ENCODE assay signal across 1 cellular context in the genomic region with DNA sequence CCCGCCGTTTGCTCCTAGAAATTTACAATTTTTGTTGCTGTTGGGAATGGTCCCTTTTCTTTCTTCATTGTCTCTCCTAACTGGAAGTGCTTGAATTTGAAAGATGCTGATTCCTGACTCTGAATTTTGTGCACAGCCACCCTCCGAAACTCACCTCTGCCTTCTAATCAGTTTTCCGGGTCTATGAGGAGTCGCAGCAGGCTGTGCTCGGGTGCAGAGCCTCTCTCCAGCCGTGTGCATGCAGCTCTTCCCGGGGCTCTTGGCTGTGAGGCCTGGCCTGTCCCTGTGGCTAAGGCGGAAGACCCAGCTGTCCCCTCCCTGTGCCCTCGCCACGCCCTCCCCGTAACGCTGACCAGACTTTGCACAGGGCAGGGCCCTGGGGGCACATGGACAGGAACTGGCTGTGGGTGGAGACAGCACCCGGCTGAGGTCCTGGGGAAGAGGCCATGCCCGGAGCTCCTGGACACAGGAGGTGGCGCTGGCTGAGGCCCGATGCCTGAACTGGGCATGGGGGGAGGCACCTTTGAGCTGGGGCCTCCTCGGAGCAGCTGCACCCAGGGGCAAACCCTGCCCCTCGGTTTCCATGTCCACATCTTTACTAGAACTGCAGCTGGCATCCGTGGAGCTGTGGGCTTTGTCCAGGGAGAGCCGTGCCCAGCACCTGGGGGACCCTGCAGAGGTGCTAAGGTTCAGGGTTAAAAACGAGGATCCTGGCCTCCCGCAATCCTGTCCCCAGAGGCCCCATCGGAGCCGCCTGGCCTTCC.
TF ChIP-seq lines count a peak whose summit lies in the region.

No MANE protein-coding gene starts in this region.

TF ChIP-seq in HepG2, 621 proteins besides CTCF, POLR2A, EP300 and RAD21 (continued from another document and continues in another):
- TF ChIP-seq KDM2A (CRISPR knock-in tag; IDR thresholded peaks at IDR 0.05; ENCODE audit: borderline replicate concordance, low read depth) (peak; percentile 91), DNMT3B (CRISPR knock-in tag; conservative IDR thresholded peaks at IDR 0.05) (no peak), ATF7-NPFF (CRISPR knock-in tag; IDR thresholded peaks at IDR 0.05; ENCODE audit: low read depth) (no peak), SRSF9 (IDR thresholded peaks at IDR 0.05; ENCODE audit: borderline replicate concordance, insufficient read depth, low read depth, low read length, poor library complexity, severe bottlenecking) (no peak), ZNF546 (CRISPR knock-in tag; conservative IDR thresholded peaks at IDR 0.05) (peak; percentile 60; the same call in 1 of the 2 replicates), GABPA (IDR thresholded peaks at IDR 0.05; ENCODE audit: low read depth, low read length) (no peak), GABPA (CRISPR knock-in tag; IDR thresholded peaks at IDR 0.05; ENCODE audit: low read depth) (peak; percentile 68; the same call in 1 of the 2 replicates), SSRP1 (CRISPR knock-in tag; IDR thresholded peaks at IDR 0.05) (no peak), ZNF720 (CRISPR knock-in tag; IDR thresholded peaks at IDR 0.05) (no peak), ZNF839 (CRISPR knock-in tag; IDR thresholded peaks at IDR 0.05; ENCODE audit: borderline replicate concordance) (0 out of 2 replicates have a peak, but pooled peaks have one; percentile 51), KLF13 (CRISPR knock-in tag; IDR thresholded peaks at IDR 0.05) (no peak), TBX3 (IDR thresholded peaks at IDR 0.05; ENCODE audit: borderline replicate concordance) (no peak), BORCS8-MEF2B (CRISPR knock-in tag; IDR thresholded peaks at IDR 0.05) (peak; percentile 61; the same call in 1 of the 2 replicates), GABPB1 (CRISPR knock-in tag; IDR thresholded peaks at IDR 0.05) (peak; percentile 86), FOXA1 (IDR thresholded peaks at IDR 0.05) (no peak), FOXA1 (CRISPR knock-in tag; IDR thresholded peaks at IDR 0.05) (peak; percentile 68), NFYB (CRISPR knock-in tag; IDR thresholded peaks at IDR 0.05) (no peak), ZNF432 (CRISPR knock-in tag; IDR thresholded peaks at IDR 0.05; ENCODE audit: borderline replicate concordance) (no peak), IKZF4 (CRISPR knock-in tag; IDR thresholded peaks at IDR 0.05; ENCODE audit: borderline replicate concordance, low read depth, not compliant biosample characterization) (peak; percentile 29), ASH2L (IDR thresholded peaks at IDR 0.05; ENCODE audit: insufficient read length, low read depth, low read length) (peak; percentile 51), SNAPC2 (CRISPR knock-in tag; IDR thresholded peaks at IDR 0.05) (0 out of 2 replicates have a peak, but pooled peaks have one; percentile 73), ZNF816 (CRISPR knock-in tag; IDR thresholded peaks at IDR 0.05; ENCODE audit: borderline replicate concordance) (no peak), FOSL1 (CRISPR knock-in tag; IDR thresholded peaks at IDR 0.05; ENCODE audit: borderline replicate concordance) (no peak), SOX6 (IDR thresholded peaks at IDR 0.05) (no peak), SOX6 (CRISPR knock-in tag; IDR thresholded peaks at IDR 0.05) (peak; percentile 61; the same call in 1 of the 2 replicates), ZC3H4 (CRISPR knock-in tag; IDR thresholded peaks at IDR 0.05; ENCODE audit: borderline replicate concordance) (no peak), TEAD3 (CRISPR knock-in tag; optimal IDR thresholded peaks at IDR 0.05; ENCODE audit: borderline replicate concordance) (peak; percentile 84), ZSCAN12 (CRISPR knock-in tag; IDR thresholded peaks at IDR 0.05) (no peak), FOXJ3 (CRISPR knock-in tag; IDR thresholded peaks at IDR 0.05; ENCODE audit: borderline replicate concordance) (peak; percentile 65; the same call in 1 of the 2 replicates), ZNF441 (CRISPR knock-in tag; IDR thresholded peaks at IDR 0.05; ENCODE audit: borderline replicate concordance) (peak; percentile 79; the same call in 1 of the 2 replicates), ZNF235 (CRISPR knock-in tag; IDR thresholded peaks at IDR 0.05; ENCODE audit: borderline replicate concordance) (peak; percentile 76; the same call in 1 of the 2 replicates), ZNF484 (CRISPR knock-in tag; IDR thresholded peaks at IDR 0.05; ENCODE audit: borderline replicate concordance, low read depth) (0 out of 2 replicates have a peak, but pooled peaks have one; percentile 25), SIN3A (IDR thresholded peaks at IDR 0.05; ENCODE audit: borderline replicate concordance, low read depth, low read length) (peak; percentile 77; the same call in 1 of the 2 replicates), ZNF264 (CRISPR knock-in tag; IDR thresholded peaks at IDR 0.05) (peak; percentile 55), ZNF761 (CRISPR knock-in tag; conservative IDR thresholded peaks at IDR 0.05) (0 out of 2 replicates have a peak, but pooled peaks have one; percentile 84), RFX1 (IDR thresholded peaks at IDR 0.05) (no peak), FOXK1 (CRISPR knock-in tag; IDR thresholded peaks at IDR 0.05; ENCODE audit: borderline replicate concordance, low read depth) (peak; percentile 77), CCDC6 (CRISPR knock-in tag; IDR thresholded peaks at IDR 0.05) (peak; percentile 45; the same call in 1 of the 2 replicates), HES4 (CRISPR knock-in tag; IDR thresholded peaks at IDR 0.05; ENCODE audit: borderline replicate concordance) (no peak; the same call in 1 of the 2 replicates), ZNF354B (CRISPR knock-in tag; IDR thresholded peaks at IDR 0.05) (no peak), SIX1 (CRISPR knock-in tag; IDR thresholded peaks at IDR 0.05; ENCODE audit: borderline replicate concordance) (no peak), ZSCAN25 (CRISPR knock-in tag; IDR thresholded peaks at IDR 0.05) (peak; percentile 91)
- TF ChIP-seq, protein P1, sequence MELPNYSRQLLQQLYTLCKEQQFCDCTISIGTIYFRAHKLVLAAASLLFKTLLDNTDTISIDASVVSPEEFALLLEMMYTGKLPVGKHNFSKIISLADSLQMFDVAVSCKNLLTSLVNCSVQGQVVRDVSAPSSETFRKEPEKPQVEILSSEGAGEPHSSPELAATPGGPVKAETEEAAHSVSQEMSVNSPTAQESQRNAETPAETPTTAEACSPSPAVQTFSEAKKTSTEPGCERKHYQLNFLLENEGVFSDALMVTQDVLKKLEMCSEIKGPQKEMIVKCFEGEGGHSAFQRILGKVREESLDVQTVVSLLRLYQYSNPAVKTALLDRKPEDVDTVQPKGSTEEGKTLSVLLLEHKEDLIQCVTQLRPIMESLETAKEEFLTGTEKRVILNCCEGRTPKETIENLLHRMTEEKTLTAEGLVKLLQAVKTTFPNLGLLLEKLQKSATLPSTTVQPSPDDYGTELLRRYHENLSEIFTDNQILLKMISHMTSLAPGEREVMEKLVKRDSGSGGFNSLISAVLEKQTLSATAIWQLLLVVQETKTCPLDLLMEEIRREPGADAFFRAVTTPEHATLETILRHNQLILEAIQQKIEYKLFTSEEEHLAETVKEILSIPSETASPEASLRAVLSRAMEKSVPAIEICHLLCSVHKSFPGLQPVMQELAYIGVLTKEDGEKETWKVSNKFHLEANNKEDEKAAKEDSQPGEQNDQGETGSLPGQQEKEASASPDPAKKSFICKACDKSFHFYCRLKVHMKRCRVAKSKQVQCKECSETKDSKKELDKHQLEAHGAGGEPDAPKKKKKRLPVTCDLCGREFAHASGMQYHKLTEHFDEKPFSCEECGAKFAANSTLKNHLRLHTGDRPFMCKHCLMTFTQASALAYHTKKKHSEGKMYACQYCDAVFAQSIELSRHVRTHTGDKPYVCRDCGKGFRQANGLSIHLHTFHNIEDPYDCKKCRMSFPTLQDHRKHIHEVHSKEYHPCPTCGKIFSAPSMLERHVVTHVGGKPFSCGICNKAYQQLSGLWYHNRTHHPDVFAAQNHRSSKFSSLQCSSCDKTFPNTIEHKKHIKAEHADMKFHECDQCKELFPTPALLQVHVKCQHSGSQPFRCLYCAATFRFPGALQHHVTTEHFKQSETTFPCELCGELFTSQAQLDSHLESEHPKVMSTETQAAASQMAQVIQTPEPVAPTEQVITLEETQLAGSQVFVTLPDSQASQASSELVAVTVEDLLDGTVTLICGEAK (IDR thresholded peaks at IDR 0.05), result no peak
- TF ChIP-seq, protein P1 (CRISPR knock-in tag; IDR thresholded peaks at IDR 0.05), result peak; percentile 52; the same call in 1 of the 2 replicates
- TF ChIP-seq, protein P2, sequence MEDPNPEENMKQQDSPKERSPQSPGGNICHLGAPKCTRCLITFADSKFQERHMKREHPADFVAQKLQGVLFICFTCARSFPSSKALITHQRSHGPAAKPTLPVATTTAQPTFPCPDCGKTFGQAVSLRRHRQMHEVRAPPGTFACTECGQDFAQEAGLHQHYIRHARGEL (CRISPR knock-in tag; IDR thresholded peaks at IDR 0.05), result peak; percentile 64; the same call in 1 of the 2 replicates
- TF ChIP-seq, protein P3, sequence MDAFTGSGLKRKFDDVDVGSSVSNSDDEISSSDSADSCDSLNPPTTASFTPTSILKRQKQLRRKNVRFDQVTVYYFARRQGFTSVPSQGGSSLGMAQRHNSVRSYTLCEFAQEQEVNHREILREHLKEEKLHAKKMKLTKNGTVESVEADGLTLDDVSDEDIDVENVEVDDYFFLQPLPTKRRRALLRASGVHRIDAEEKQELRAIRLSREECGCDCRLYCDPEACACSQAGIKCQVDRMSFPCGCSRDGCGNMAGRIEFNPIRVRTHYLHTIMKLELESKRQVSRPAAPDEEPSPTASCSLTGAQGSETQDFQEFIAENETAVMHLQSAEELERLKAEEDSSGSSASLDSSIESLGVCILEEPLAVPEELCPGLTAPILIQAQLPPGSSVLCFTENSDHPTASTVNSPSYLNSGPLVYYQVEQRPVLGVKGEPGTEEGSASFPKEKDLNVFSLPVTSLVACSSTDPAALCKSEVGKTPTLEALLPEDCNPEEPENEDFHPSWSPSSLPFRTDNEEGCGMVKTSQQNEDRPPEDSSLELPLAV (CRISPR knock-in tag; conservative IDR thresholded peaks at IDR 0.05; ENCODE audit: low read depth), result no peak
- TF ChIP-seq, protein P4, sequence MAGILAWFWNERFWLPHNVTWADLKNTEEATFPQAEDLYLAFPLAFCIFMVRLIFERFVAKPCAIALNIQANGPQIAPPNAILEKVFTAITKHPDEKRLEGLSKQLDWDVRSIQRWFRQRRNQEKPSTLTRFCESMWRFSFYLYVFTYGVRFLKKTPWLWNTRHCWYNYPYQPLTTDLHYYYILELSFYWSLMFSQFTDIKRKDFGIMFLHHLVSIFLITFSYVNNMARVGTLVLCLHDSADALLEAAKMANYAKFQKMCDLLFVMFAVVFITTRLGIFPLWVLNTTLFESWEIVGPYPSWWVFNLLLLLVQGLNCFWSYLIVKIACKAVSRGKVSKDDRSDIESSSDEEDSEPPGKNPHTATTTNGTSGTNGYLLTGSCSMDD (CRISPR knock-in tag; IDR thresholded peaks at IDR 0.05), result no peak
- TF ChIP-seq, protein P5, sequence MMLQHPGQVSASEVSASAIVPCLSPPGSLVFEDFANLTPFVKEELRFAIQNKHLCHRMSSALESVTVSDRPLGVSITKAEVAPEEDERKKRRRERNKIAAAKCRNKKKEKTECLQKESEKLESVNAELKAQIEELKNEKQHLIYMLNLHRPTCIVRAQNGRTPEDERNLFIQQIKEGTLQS (CRISPR knock-in tag; IDR thresholded peaks at IDR 0.05), result 0 out of 2 replicates have a peak, but pooled peaks have one; percentile 20
- TF ChIP-seq, protein P6, sequence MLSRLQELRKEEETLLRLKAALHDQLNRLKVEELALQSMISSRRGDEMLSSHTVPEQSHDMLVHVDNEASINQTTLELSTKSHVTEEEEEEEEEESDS (CRISPR knock-in tag; IDR thresholded peaks at IDR 0.05; ENCODE audit: borderline replicate concordance), result peak; percentile 72; the same call in 1 of the 2 replicates
- TF ChIP-seq, protein P7, sequence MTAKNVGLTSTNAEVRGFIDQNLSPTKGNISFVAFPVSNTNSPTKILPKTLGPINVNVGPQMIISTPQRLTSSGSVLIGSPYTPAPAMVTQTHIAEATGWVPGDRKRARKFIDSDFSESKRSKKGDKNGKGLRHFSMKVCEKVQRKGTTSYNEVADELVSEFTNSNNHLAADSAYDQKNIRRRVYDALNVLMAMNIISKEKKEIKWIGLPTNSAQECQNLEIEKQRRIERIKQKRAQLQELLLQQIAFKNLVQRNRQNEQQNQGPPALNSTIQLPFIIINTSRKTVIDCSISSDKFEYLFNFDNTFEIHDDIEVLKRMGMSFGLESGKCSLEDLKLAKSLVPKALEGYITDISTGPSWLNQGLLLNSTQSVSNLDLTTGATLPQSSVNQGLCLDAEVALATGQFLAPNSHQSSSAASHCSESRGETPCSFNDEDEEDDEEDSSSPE (CRISPR knock-in tag; IDR thresholded peaks at IDR 0.05), result peak; percentile 51; the same call in 1 of the 2 replicates
- TF ChIP-seq, protein P8, sequence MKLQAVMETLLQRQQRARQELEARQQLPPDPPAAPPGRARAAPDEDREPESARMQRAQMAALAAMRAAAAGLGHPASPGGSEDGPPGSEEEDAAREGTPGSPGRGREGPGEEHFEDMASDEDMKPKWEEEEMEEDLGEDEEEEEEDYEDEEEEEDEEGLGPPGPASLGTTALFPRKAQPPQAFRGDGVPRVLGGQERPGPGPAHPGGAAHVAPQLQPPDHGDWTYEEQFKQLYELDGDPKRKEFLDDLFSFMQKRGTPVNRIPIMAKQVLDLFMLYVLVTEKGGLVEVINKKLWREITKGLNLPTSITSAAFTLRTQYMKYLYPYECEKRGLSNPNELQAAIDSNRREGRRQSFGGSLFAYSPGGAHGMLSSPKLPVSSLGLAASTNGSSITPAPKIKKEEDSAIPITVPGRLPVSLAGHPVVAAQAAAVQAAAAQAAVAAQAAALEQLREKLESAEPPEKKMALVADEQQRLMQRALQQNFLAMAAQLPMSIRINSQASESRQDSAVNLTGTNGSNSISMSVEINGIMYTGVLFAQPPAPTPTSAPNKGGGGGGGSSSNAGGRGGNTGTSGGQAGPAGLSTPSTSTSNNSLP (IDR thresholded peaks at IDR 0.05; ENCODE audit: low read depth, low read length), result no peak
